In genomic region chr20:17505664-17506517, GRCh38 we compare ENCODE assay signal across 8 cellular contexts. TPM values are rescaled to one million over a fixed set of nuclear protein-coding genes. Genes with fewer than 3 reads are reported as not detected.
A peak's percentile ranks its signal among the peaks of the same experiment; 100 is the strongest.
DNase-seq lines count a peak whose midpoint lies in the region; ATAC-seq, FAIRE-seq and TF ChIP-seq lines count a peak whose summit lies in the region.

No MANE protein-coding gene starts in this region.

- POLR2A ChIA-PET in endothelial cell of umbilical vein (lab: Charles Lee) (interaction anchor here (0.6 kb wide), 1 partner anchor 160 kb away, joined by 3 read pairs; no protein-coding TSS in a partner anchor), GM10248 (lab: Yijun Ruan, JAX) (interaction anchor here (0.6 kb wide), 1 partner anchor 907 kb away, joined by 3 read pairs; no protein-coding TSS in a partner anchor)

- no peaks in the 10 kb centered on the region for H3K9me3 Mint-ChIP-seq in progenitor cell of endocrine pancreas (ENCODE audit: low read depth)

- peaks cover 39% of the 10 kb centered on the region for H3K27me3 Mint-ChIP-seq in progenitor cell of endocrine pancreas

- H2AFZ ChIP-seq in endothelial cell of umbilical vein (ENCODE audit: low read depth, low read length): peak overlapping the region; percentile 80

- TF ChIP-seq POLR2A in endothelial cell of umbilical vein (IDR thresholded peaks at IDR 0.05; ENCODE audit: low read depth, low read length): no peak

- no peaks in the 10 kb centered on the region for H3K36me3 Mint-ChIP-seq in progenitor cell of endocrine pancreas (ENCODE audit: insufficient read depth)

- H3K9me1 ChIP-seq in endothelial cell of umbilical vein (replicated peaks; ENCODE audit: control insufficient read depth, extremely low read depth, insufficient read depth, low read length): no peaks in the 10 kb centered on the region

- no TSS peak for BruUV-seq in endothelial cell of umbilical vein (replicated peaks; lab: Mats Ljungman, UMichigan)

- TF ChIP-seq CTCF in endothelial cell of umbilical vein (IDR thresholded peaks at IDR 0.05; ENCODE audit: extremely low read depth in 1 of 2, insufficient read depth in 1 of 2, low read depth in 1 of 2, low read length in 2 of 2) (no peak), progenitor cell of endocrine pancreas (IDR thresholded peaks at IDR 0.05; ENCODE audit: unreplicated experiment) (no peak), GM10248 (IDR thresholded peaks at IDR 0.05; ENCODE audit: control extremely low read depth, extremely low read depth, low read depth, missing control alignments) (no peak)

- H4K20me1 ChIP-seq in endothelial cell of umbilical vein (replicated peaks; ENCODE audit: control insufficient read depth, extremely low read depth, insufficient read depth, low read length): no peaks in the 10 kb centered on the region

- no peaks in the 10 kb centered on the region for H3K36me3 ChIP-seq in endothelial cell of umbilical vein (ENCODE audit: control insufficient read depth in 2 of 2, extremely low read depth in 1 of 2, insufficient read depth in 2 of 2, low read length in 2 of 2)

- peak; percentile 72 for DNase-seq in activated naive CD4-positive, alpha-beta T cell treated with Interleukin-2 at 50 U/mL for 16 hours
- no peak for DNase-seq in activated naive CD4-positive, alpha-beta T cell (lab: John Stamatoyannopoulos, UW)
- DNase-seq in activated CD4-positive, alpha-beta T cell treated with anti-CD3 and anti-CD28 coated beads for 48 hours: peak; percentile 77
- no peak for DNase-seq in endothelial cell of umbilical vein (ENCODE audit: low read depth, low spot score)
- no peak for DNase-seq in progenitor cell of endocrine pancreas (ENCODE audit: low spot score, unreplicated experiment)
- no peak for DNase-seq in GM10248 (ENCODE audit: extremely low spot score)

- H3K4me3 Mint-ChIP-seq in progenitor cell of endocrine pancreas (ENCODE audit: low read depth): peak overlapping the region; percentile 70

- CTCF ChIA-PET in endothelial cell of umbilical vein (lab: Charles Lee): interaction anchor here (0.7 to 3.6 kb wide), 32 partner anchors 8 to 702 kb away, joined by 3 to 58 read pairs (median 5); partner anchors contain the start of genes BFSP1 and RRBP1
- CTCF ChIA-PET in GM10248 (lab: Yijun Ruan, JAX): interaction anchor here (0.6 to 4.4 kb wide), 39 partner anchors 7 to 876 kb away, joined by 3 to 28 read pairs (median 5); partner anchors contain the start of gene BFSP1

- peak; percentile 74 for FAIRE-seq in endothelial cell of umbilical vein (lab: Jason Lieb, UNC)

- no peak overlapping the region for H3K27ac ChIP-seq in endothelial cell of umbilical vein (ENCODE audit: insufficient read depth, low read depth, low read length)

- no peaks in the 10 kb centered on the region for H3K27me3 ChIP-seq in endothelial cell of umbilical vein (ENCODE audit: control insufficient read depth in 2 of 2, insufficient read depth in 2 of 2, low read length in 2 of 2)

- no peak overlapping the region for H3K4me3 ChIP-seq in endothelial cell of umbilical vein (replicated peaks in 1 of 3; ENCODE audit: insufficient read depth in 1 of 3, low read depth in 1 of 3, low read length in 3 of 3)

- no peaks in the 10 kb centered on the region for H3K79me2 ChIP-seq in endothelial cell of umbilical vein (ENCODE audit: control insufficient read depth, insufficient read depth, low read length)

- H3K4me2 ChIP-seq in endothelial cell of umbilical vein (ENCODE audit: insufficient read depth, low read length): no peak overlapping the region

- H3K4me1 ChIP-seq in endothelial cell of umbilical vein (ENCODE audit: control insufficient read depth, extremely low read depth, insufficient read depth, low read length): peaks cover 13% of the 10 kb centered on the region

- no peaks in the 10 kb centered on the region for H3K9me3 ChIP-seq in endothelial cell of umbilical vein (replicated peaks; ENCODE audit: control insufficient read depth, insufficient read depth, low read length)

- H3K9ac ChIP-seq in endothelial cell of umbilical vein (replicated peaks; ENCODE audit: extremely low read depth, insufficient read depth, low read length): no peak overlapping the region

- ATAC-seq in GM18858 (IDR thresholded peaks at IDR 0.05; ENCODE audit: unreplicated experiment) (no peak), GM19023 (IDR thresholded peaks at IDR 0.05; ENCODE audit: unreplicated experiment) (no peak)

- H3K4me1 Mint-ChIP-seq in progenitor cell of endocrine pancreas (ENCODE audit: low read depth): peaks cover 1% of the 10 kb centered on the region

- H3K27ac Mint-ChIP-seq in progenitor cell of endocrine pancreas: no peak overlapping the region

- intact Hi-C loops in endothelial cell of umbilical vein (cut with micrococcal nuclease): loop anchor here (1.0 to 2.0 kb wide), 9 partner anchors 25 to 490 kb away; partner anchors contain the start of genes BFSP1, DSTN and RRBP1

- dilution Hi-C loops in endothelial cell of umbilical vein (cut with MboI; ENCODE audit: extremely low pct_ligation_motif_present, low sequenced_read_pairs): no loop called here

TF ChIP-seq in endothelial cell of umbilical vein, 7 proteins besides CTCF, POLR2A, EP300 and RAD21:
- TF ChIP-seq JUN (IDR thresholded peaks at IDR 0.05; ENCODE audit: borderline replicate concordance, insufficient read depth, insufficient read length, low read depth) (no peak), FOS (IDR thresholded peaks at IDR 0.05; ENCODE audit: borderline replicate concordance, insufficient read depth, low read length) (peak; percentile 18)

RNA-seq across cellular contexts. Expression of gene BFSP1, which starts 25.3 kb away (rescaled TPM):
- 3.7 and 5.2 TPM in 2 replicates for total RNA-seq in endothelial cell of umbilical vein
- polyA plus RNA-seq in endothelial cell of umbilical vein: 2.5 and 3.1 TPM in 2 replicates
- 4.1 and 4.5 TPM in 2 replicates for polyA plus RNA-seq in endothelial cell of umbilical vein (2011; cell fraction: cytosol; rRNA removed)
- polyA plus RNA-seq in endothelial cell of umbilical vein (2011; cell fraction: nucleus; rRNA removed): 4.0 and 4.6 TPM in 2 replicates
- 3.9 and 4.4 TPM in 2 replicates for polyA plus RNA-seq in endothelial cell of umbilical vein (2012)
- 2.9 and 3.3 TPM in 2 replicates for polyA minus RNA-seq in endothelial cell of umbilical vein
- polyA minus RNA-seq in endothelial cell of umbilical vein (2011; cell fraction: cytosol; rRNA and poly(A)+ RNA removed): 1.4 TPM
- 1.2 and 1.5 TPM in 2 replicates for polyA minus RNA-seq in endothelial cell of umbilical vein (2011; cell fraction: nucleus; rRNA and poly(A)+ RNA removed)
- total RNA-seq in progenitor cell of endocrine pancreas: 4.2 and 4.8 TPM in 2 replicates

Comparison
In these comparisons a context has a peak if more than half of its experiments do, and no peak if none do; other contexts are left out.
1. DNase-seq: peak in activated naive CD4-positive, alpha-beta T cell treated with Interleukin-2 at 50 U/mL for 16 hours (single experiment) and activated CD4-positive, alpha-beta T cell treated with anti-CD3 and anti-CD28 coated beads for 48 hours (single experiment); none in activated naive CD4-positive, alpha-beta T cell (0 of 4), endothelial cell of umbilical vein (single experiment), progenitor cell of endocrine pancreas (single experiment) and GM10248 (single experiment).